In genomic region chr18:36314098-36314497, GRCh38 we compare ENCODE assay signal across 18 cellular contexts. TPM values are rescaled to one million over a fixed set of nuclear protein-coding genes. Genes with fewer than 3 reads are reported as not detected.
DNase-seq lines count a peak whose midpoint lies in the region; FAIRE-seq and TF ChIP-seq lines count a peak whose summit lies in the region.
"Had no signal": no experiment of that assay in that cellular context is flagged by ENCODE, and none has a peak within 500 bp of the region (broad histone marks: within the 10 kb centered on the region; RNA-seq: fewer than 3 reads in every experiment).

No MANE protein-coding gene starts in this region.

- peak overlapping the region; percentile 60 for H3K27ac Mint-ChIP-seq in chondrocyte (ENCODE audit: unreplicated experiment)
- H3K27ac Mint-ChIP-seq in activated CD4-positive, alpha-beta memory T cell treated with anti-CD3 and anti-CD28 coated beads for 36 hours: no peak overlapping the region
- H3K27ac Mint-ChIP-seq: activated naive CD8-positive, alpha-beta T cell; naive thymus-derived CD8-positive, alpha-beta T cell had no signal

- CTCF ChIA-PET in activated CD4-positive, alpha-beta memory T cell treated with anti-CD3 and anti-CD28 coated beads for 36 hours (lab: Charles Lee): interaction anchor here (1.2 kb wide), 1 partner anchor 30 kb away, joined by 3 read pairs; no protein-coding TSS in a partner anchor

- intact Hi-C loops in activated CD4-positive, alpha-beta memory T cell treated with anti-CD3 and anti-CD28 coated beads for 36 hours (cut with micrococcal nuclease): no loop called here
- intact Hi-C loops in kidney (cut with DNase I): no loop called here

- H3K9me3 ChIP-seq in right atrium auricular region (peaks cover 0 to 5% of the 10 kb centered on the region in 2 donors), kidney (ENCODE audit: control insufficient read depth in 1 of 2, low read length in 2 of 2) (no peaks in the 10 kb centered on the region)
- H3K9me3 ChIP-seq: colonic mucosa, thyroid gland had no signal

- no peak for FAIRE-seq in kidney (lab: Jason Lieb, UNC)

- peaks cover 13% of the 10 kb centered on the region for H3K36me3 Mint-ChIP-seq in chondrocyte (ENCODE audit: low read depth)
- peaks cover 1% of the 10 kb centered on the region for H3K36me3 Mint-ChIP-seq in activated CD4-positive, alpha-beta memory T cell treated with anti-CD3 and anti-CD28 coated beads for 36 hours
- H3K36me3 Mint-ChIP-seq: activated naive CD8-positive, alpha-beta T cell had no signal

- H3K4me1 ChIP-seq in right atrium auricular region (peaks cover 0 to 35% of the 10 kb centered on the region in 2 donors), kidney (ENCODE audit: control insufficient read depth in 1 of 2, insufficient read depth in 1 of 2, low read depth in 1 of 2, low read length in 2 of 2) (peaks cover 35 to 40% of the 10 kb centered on the region in 2 donors)
- H3K4me1 ChIP-seq: colonic mucosa had no signal

- H3K36me3 ChIP-seq in right atrium auricular region: no peaks in the 10 kb centered on the region
- no peaks in the 10 kb centered on the region for H3K36me3 ChIP-seq in kidney (ENCODE audit: control insufficient read depth in 1 of 2, insufficient read depth in 2 of 2, low read length in 2 of 2)
- H3K36me3 ChIP-seq: colonic mucosa, thyroid gland had no signal

- H3K4me3 ChIP-seq in right atrium auricular region (no peak overlapping the region), kidney (ENCODE audit: low read length in 2 of 2) (no peak overlapping the region)
- H3K4me3 ChIP-seq: colonic mucosa, lung, thyroid gland had no signal

- POLR2A ChIA-PET in activated CD4-positive, alpha-beta memory T cell treated with anti-CD3 and anti-CD28 coated beads for 36 hours (lab: Charles Lee): no interaction called here

- H3K4me1 Mint-ChIP-seq in chondrocyte (ENCODE audit: low read depth): peaks cover 42% of the 10 kb centered on the region
- H3K4me1 Mint-ChIP-seq in activated CD4-positive, alpha-beta memory T cell treated with anti-CD3 and anti-CD28 coated beads for 36 hours (ENCODE audit: low read depth): no peaks in the 10 kb centered on the region
- H3K4me1 Mint-ChIP-seq: naive thymus-derived CD8-positive, alpha-beta T cell had no signal

- H3K27ac ChIP-seq in right atrium auricular region (no peak overlapping the region), kidney (ENCODE audit: low read depth in 2 of 2, low read length in 2 of 2) (peak overlapping the region in 1 of 2 donors; percentile 30)
- H3K27ac ChIP-seq: colonic mucosa had no signal

- H3K9me3 Mint-ChIP-seq in chondrocyte (ENCODE audit: low read depth): peaks cover 9% of the 10 kb centered on the region
- peaks cover 12% of the 10 kb centered on the region for H3K9me3 Mint-ChIP-seq in activated CD4-positive, alpha-beta memory T cell treated with anti-CD3 and anti-CD28 coated beads for 36 hours

- TF ChIP-seq CTCF in chondrocyte (IDR thresholded peaks at IDR 0.05) (no peak), right atrium auricular region (IDR thresholded peaks at IDR 0.05) (no peak), kidney (IDR thresholded peaks at IDR 0.05; ENCODE audit: borderline replicate concordance, extremely low read depth, insufficient read depth) (no peak)

- peak; percentile 60 for DNase-seq in AG20443 (ENCODE audit: low spot score)
- peak; percentile 97 for DNase-seq in NCI-H460 (ENCODE audit: extremely low read depth, low read depth)
- DNase-seq in chondrocyte (ENCODE audit: low spot score): no peak
- peak; percentile 68 for DNase-seq in right atrium auricular region (ENCODE audit: low spot score)
- no peak for DNase-seq in activated CD4-positive, alpha-beta memory T cell treated with anti-CD3 and anti-CD28 coated beads for 36 hours
- DNase-seq in kidney: no peak
- no peak for DNase-seq in activated naive CD4-positive, alpha-beta T cell treated with Interleukin-2 at 50 U/mL for 16 hours
- DNase-seq in foreskin melanocyte: no peak
- DNase-seq: activated CD4-positive, CD25-positive, alpha-beta regulatory T cell treated with anti-CD3 and anti-CD28 coated beads, Interleukin-2, amount 50 U/mL, for 72 hours; colonic mucosa; MM.1S; naive thymus-derived CD8-positive, alpha-beta T cell; NCI-H2081 treated with DMSO at 0.1 percent for 48 hours; NCI-H526 had no signal

- H3K27me3 Mint-ChIP-seq in chondrocyte (ENCODE audit: low read depth): peaks cover 3% of the 10 kb centered on the region
- H3K27me3 Mint-ChIP-seq in activated CD4-positive, alpha-beta memory T cell treated with anti-CD3 and anti-CD28 coated beads for 36 hours: peaks cover 27% of the 10 kb centered on the region

- H3K27me3 ChIP-seq in right atrium auricular region: no peaks in the 10 kb centered on the region
- H3K27me3 ChIP-seq: colonic mucosa, thyroid gland had no signal

- H3K4me3 Mint-ChIP-seq in chondrocyte (ENCODE audit: unreplicated experiment): no peak overlapping the region
- H3K4me3 Mint-ChIP-seq in activated CD4-positive, alpha-beta memory T cell treated with anti-CD3 and anti-CD28 coated beads for 36 hours: no peak overlapping the region
- H3K4me3 Mint-ChIP-seq: activated naive CD8-positive, alpha-beta T cell; naive thymus-derived CD8-positive, alpha-beta T cell had no signal

- no peak overlapping the region for H3K9ac ChIP-seq in kidney (ENCODE audit: low read length in 2 of 2)

RNA-seq across cellular contexts. Expression of gene FHOD3, which starts 16.6 kb away (rescaled TPM):
- total RNA-seq in NCI-H460 (2014; rRNA removed; shearing (Covaris generic)): 17.5 and 23.1 TPM in 2 replicates
- polyA plus RNA-seq in NCI-H460 (2014; cell fraction: nucleus; rRNA removed): 5.0 and 7.7 TPM in 2 replicates
- total RNA-seq in chondrocyte (8.2 to 9.9 TPM (median 8.9 TPM) in 3 replicates), right atrium auricular region (100 to 1,000 TPM in 1 of 2 donors, 10 to 100 TPM in 1; 66.0 to 114 TPM), kidney (21.5 TPM)
- not detected for total RNA-seq in activated CD4-positive, alpha-beta memory T cell treated with anti-CD3 and anti-CD28 coated beads for 36 hours
- polyA plus RNA-seq in kidney (ENCODE audit: insufficient read depth, low read depth, low replicate concordance): 28.0 TPM
- total RNA-seq: naive thymus-derived CD8-positive, alpha-beta T cell; T-helper 2 cell treated with Interferon-gamma antibody and Interleukin-4, amounts not matched to agents 100 ng/mL and 5 ng/mL, for 36 hours had no signal
- polyA plus RNA-seq: naive thymus-derived CD8-positive, alpha-beta T cell had no signal

Comparison
In these comparisons a context has a peak if more than half of its experiments do, and no peak if none do; other contexts are left out.
1. DNase-seq: peak in AG20443 (single experiment), NCI-H460 (single experiment) and right atrium auricular region (single experiment); none in chondrocyte (single experiment), activated CD4-positive, alpha-beta memory T cell treated with anti-CD3 and anti-CD28 coated beads for 36 hours (single experiment), kidney (single experiment), activated naive CD4-positive, alpha-beta T cell treated with Interleukin-2 at 50 U/mL for 16 hours (single experiment) and foreskin melanocyte (single experiment).